10 cellular contexts compared by ENCODE assay signal in genomic region chr13:75761373-75761772, GRCh38.
DNase-seq lines count a peak whose midpoint lies in the region; ATAC-seq, FAIRE-seq and TF ChIP-seq lines count a peak whose summit lies in the region.
"Had no signal": no experiment of that assay in that cellular context is flagged by ENCODE, and none has a peak within 500 bp of the region (broad histone marks: within the 10 kb centered on the region; RNA-seq: fewer than 3 reads in every experiment).

No MANE protein-coding gene starts in this region.

- H3K27ac ChIP-seq in VCaP: peak overlapping the region; percentile 80
- H3K27ac ChIP-seq in upper lobe of left lung: peak overlapping the region; percentile 75 to 84 (median 80)

- H3K27me3 ChIP-seq in upper lobe of left lung: no peaks in the 10 kb centered on the region

- H3K4me3 ChIP-seq in upper lobe of left lung: peak overlapping the region in 3 of 4 donors; percentile 34 to 43 (median 42)

- TF ChIP-seq EP300 in upper lobe of left lung (IDR thresholded peaks at IDR 0.05): no peak

- no peaks in the 10 kb centered on the region for H3K9me3 ChIP-seq in upper lobe of left lung

- 14% methylated on average over 3 of the region's 3 CpGs for WGBS in upper lobe of left lung, 2 donors

- no peak for TF ChIP-seq POLR2A in upper lobe of left lung (IDR thresholded peaks at IDR 0.05)

- no peak for TF ChIP-seq CTCF in VCaP (conservative IDR thresholded peaks at IDR 0.05)
- no peak for TF ChIP-seq CTCF in upper lobe of left lung (IDR thresholded peaks at IDR 0.05)

- DNase-seq in activated naive CD4-positive, alpha-beta T cell treated with Interleukin-2 at 50 U/mL for 16 hours: peak; percentile 5
- no peak for DNase-seq in activated naive CD4-positive, alpha-beta T cell (lab: John Stamatoyannopoulos, UW)
- DNase-seq in upper lobe of left lung (no peak), NCI-H2171 treated with DMSO at 0.1 percent for 48 hours (lab: John Stamatoyannopoulos, UW) (no peak), NCI-H2196 (lab: John Stamatoyannopoulos, UW; ENCODE audit: unreplicated experiment) (no peak), GM19240 (ENCODE audit: insufficient read length, low spot score) (no peak)
- DNase-seq: erythroblast, NCI-H2171 had no signal

- H3K36me3 ChIP-seq in upper lobe of left lung: no peaks in the 10 kb centered on the region

- peaks cover 0 to 12% (median 8%) of the 10 kb centered on the region in 4 donors for H3K4me1 ChIP-seq in upper lobe of left lung

- peak in 1 of 2 donors; percentile 31 for ATAC-seq in upper lobe of left lung (ENCODE audit: low FRiP score in 2 of 2)

- peak; percentile 87 for FAIRE-seq in islet of Langerhans (lab: Jason Lieb, UNC)
